Comparison of ENCODE assay signal across 8 cellular contexts in genomic region chr6:24666616-24667377, GRCh38. TPM values are rescaled to one million over a fixed set of nuclear protein-coding genes. Genes with fewer than 3 reads are reported as not detected.
A peak's percentile ranks its signal among the peaks of the same experiment; 100 is the strongest.
DNase-seq lines count a peak whose midpoint lies in the region; ATAC-seq and TF ChIP-seq lines count a peak whose summit lies in the region.

Gene ACOT13, plus strand, starts transcription at chr6:24667077. Its CDS starts 187 bp downstream, at chr6:24667264.
Gene TDP2, minus strand, starts transcription at chr6:24666899. Its CDS starts 37 bp downstream, at chr6:24666862.

- TF ChIP-seq CTCF in GM06990 (IDR thresholded peaks at IDR 0.05; ENCODE audit: insufficient read depth, low read length, poor library complexity, severe bottlenecking), result peak; percentile 59
- TF ChIP-seq CTCF in HFF-Myc (IDR thresholded peaks at IDR 0.05; ENCODE audit: low read depth, low read length, missing control alignments), result peak; percentile 49
- TF ChIP-seq CTCF in omental fat pad (IDR thresholded peaks at IDR 0.05), result peak in 1 of 3 donors; percentile 51
- peak; percentile 45 to 66 (median 45) for TF ChIP-seq CTCF in testis (IDR thresholded peaks at IDR 0.05)

- TF ChIP-seq POLR2A in testis (IDR thresholded peaks at IDR 0.05), result peak; percentile 48

- H3K4me1 ChIP-seq in testis, result peaks cover 3% of the 10 kb centered on the region

- H3K4me3 ChIP-seq in GM06990 (replicated peaks; ENCODE audit: low read depth, low read length) (peak within 1 kb of the TSS; percentile 94), HFF-Myc (replicated peaks; ENCODE audit: low read depth, low read length) (peak within 1 kb of the TSS; percentile 97), testis (peak within 1 kb of the TSS; percentile 92 to 98)

- DNase-seq in GM06990 (ENCODE audit: extremely low read depth, insufficient read length), result peak; percentile 99
- peak; percentile 90 for DNase-seq in HFF-Myc (ENCODE audit: extremely low read depth, low read depth)
- peak; percentile 99 for DNase-seq in NAMALWA (ENCODE audit: low spot score)
- peak; percentile 97 for DNase-seq in SK-N-DZ (ENCODE audit: low spot score)
- DNase-seq in activated naive CD4-positive, alpha-beta T cell treated with anti-CD3 and anti-CD28 coated beads, Interleukin-2, amount 10 ng/mL, durations not matched to agents 7 days and 5 days, result peak; percentile 97
- peak; percentile 77 for DNase-seq in glomerular endothelial cell (ENCODE audit: extremely low read depth, low read depth, low spot score)
- DNase-seq in omental fat pad (ENCODE audit: low spot score), result peak; percentile 79
- DNase-seq in testis, result peak; percentile 93

- H3K36me3 ChIP-seq in GM06990 (ENCODE audit: control insufficient read depth, insufficient read depth, low read length), result peaks cover 5% of the 10 kb centered on the region
- no peaks in the 10 kb centered on the region for H3K36me3 ChIP-seq in testis (ENCODE audit: low read depth, missing control alignments)

- H3K9me3 Mint-ChIP-seq in activated naive CD4-positive, alpha-beta T cell treated with anti-CD3 and anti-CD28 coated beads, Interleukin-2, amount 10 ng/mL, durations not matched to agents 7 days and 5 days, result peaks cover 14% of the 10 kb centered on the region

- no peaks in the 10 kb centered on the region for H3K9me3 ChIP-seq in testis

- peaks cover 60% of the 10 kb centered on the region for H3K36me3 Mint-ChIP-seq in activated naive CD4-positive, alpha-beta T cell treated with anti-CD3 and anti-CD28 coated beads, Interleukin-2, amount 10 ng/mL, durations not matched to agents 7 days and 5 days

- intact Hi-C loops in testis (cut with DNase I; ENCODE audit: low total_unique reads), result no loop called here

- H3K27me3 ChIP-seq in GM06990 (replicated peaks; ENCODE audit: control insufficient read depth, insufficient read depth, low read length) (no peaks in the 10 kb centered on the region), testis (no peaks in the 10 kb centered on the region)

- H3K27ac Mint-ChIP-seq in activated naive CD4-positive, alpha-beta T cell treated with anti-CD3 and anti-CD28 coated beads, Interleukin-2, amount 10 ng/mL, durations not matched to agents 7 days and 5 days, result peak within 1 kb of the TSS; percentile 90

- CTCF ChIA-PET in activated naive CD4-positive, alpha-beta T cell treated with anti-CD3 and anti-CD28 coated beads, Interleukin-2, amount 10 ng/mL, durations not matched to agents 7 days and 5 days (lab: Charles Lee), result interaction anchor here (0.9 to 2.0 kb wide), 5 partner anchors 28 to 143 kb away, joined by 3 to 5 read pairs (median 4); no protein-coding TSS in a partner anchor

- peaks cover 3% of the 10 kb centered on the region for H3K27me3 Mint-ChIP-seq in activated naive CD4-positive, alpha-beta T cell treated with anti-CD3 and anti-CD28 coated beads, Interleukin-2, amount 10 ng/mL, durations not matched to agents 7 days and 5 days

- H3K4me1 Mint-ChIP-seq in activated naive CD4-positive, alpha-beta T cell treated with anti-CD3 and anti-CD28 coated beads, Interleukin-2, amount 10 ng/mL, durations not matched to agents 7 days and 5 days, result peaks cover 49% of the 10 kb centered on the region

- WGBS in testis, 2 donors, result 0% methylated on average over 13 to 62 of the region's 62 CpGs

- peak within 1 kb of the TSS; percentile 88 to 93 for H3K27ac ChIP-seq in testis

- peak; percentile 99 for ATAC-seq in omental fat pad (ENCODE audit: low FRiP score)

- H3K4me3 Mint-ChIP-seq in activated naive CD4-positive, alpha-beta T cell treated with anti-CD3 and anti-CD28 coated beads, Interleukin-2, amount 10 ng/mL, durations not matched to agents 7 days and 5 days, result peak within 1 kb of the TSS; percentile 88

RNA-seq across cellular contexts. Expression of gene ACOT13, which starts in this region (rescaled TPM):
- polyA plus RNA-seq in SK-N-DZ (2014; cell fraction: cytosol; rRNA removed), result 6.0 and 8.5 TPM in 2 replicates
- polyA plus RNA-seq in SK-N-DZ (2014; cell fraction: nucleus; rRNA removed), result 5.0 and 6.4 TPM in 2 replicates
- total RNA-seq in glomerular endothelial cell, result 6.9 and 15.1 TPM in 2 replicates
- 10 to 100 TPM in 1 of 4 donors, 1 to 10 TPM in 3; 5.8 to 10.4 (median 7.7) TPM for total RNA-seq in omental fat pad
- 10 to 100 TPM; 15.6 to 19.1 TPM for total RNA-seq in testis
- 67.7 TPM for polyA plus RNA-seq in testis (ENCODE audit: insufficient read depth, low read depth, low replicate concordance)

RNA-seq across cellular contexts. Expression of gene TDP2, which starts in this region (rescaled TPM):
- polyA plus RNA-seq in SK-N-DZ (2014; cell fraction: cytosol; rRNA removed), result 9.7 and 14.9 TPM in 2 replicates
- 17.3 and 25.1 TPM in 2 replicates for polyA plus RNA-seq in SK-N-DZ (2014; cell fraction: nucleus; rRNA removed)
- total RNA-seq in glomerular endothelial cell (21.7 and 24.2 TPM in 2 replicates), omental fat pad (10 to 100 TPM; 24.0 to 40.2 (median 33.1) TPM), testis (10 to 100 TPM; 37.2 to 37.4 TPM)
- 46.0 TPM for polyA plus RNA-seq in testis (ENCODE audit: insufficient read depth, low read depth, low replicate concordance)

Comparison
In these comparisons a context has a peak if more than half of its experiments do, and no peak if none do; other contexts are left out.
1. Peak in every context shown above with its lines: DNase-seq, ATAC-seq, H3K4me3 ChIP-seq and H3K27ac ChIP-seq.